1 cellular context compared by ENCODE assay signal in the genomic region with DNA sequence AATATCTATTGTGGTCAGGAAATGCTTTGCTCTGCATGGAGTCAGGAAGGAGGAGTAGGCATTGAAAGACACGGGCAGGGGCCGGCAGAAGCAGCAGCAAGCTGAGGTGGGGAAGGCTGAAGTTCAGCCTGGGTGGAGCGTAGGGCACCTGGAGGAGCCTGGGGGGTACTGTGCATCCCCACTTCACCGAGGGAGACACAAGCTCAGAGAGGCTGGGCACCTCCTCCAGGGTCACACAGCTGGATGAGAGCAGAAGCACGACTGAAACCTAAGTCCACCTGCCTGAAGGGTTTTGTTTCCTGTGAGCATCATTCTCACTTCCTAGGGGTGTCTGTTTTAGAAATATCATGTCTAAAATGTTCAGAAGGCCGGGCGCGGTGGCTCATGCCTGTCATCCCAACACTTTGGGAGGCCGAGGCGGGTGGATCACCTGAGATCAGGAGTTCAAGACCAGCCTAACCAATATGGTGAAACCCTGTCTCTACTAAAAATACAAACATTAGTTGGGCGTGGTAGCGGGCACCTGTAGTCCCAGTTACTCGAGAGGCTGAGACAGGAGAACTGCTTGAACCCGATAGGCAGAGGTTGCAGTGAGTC.
TF ChIP-seq lines count a peak whose summit lies in the region.

No MANE protein-coding gene starts in this region.

TF ChIP-seq in GM23338, 12 proteins besides CTCF, POLR2A, EP300 and RAD21 (continued from another document):
- TF ChIP-seq JUNB (IDR thresholded peaks at IDR 0.05; ENCODE audit: unreplicated experiment) (no peak), ZNF114 (CRISPR knock-in tag; IDR thresholded peaks at IDR 0.05) (no peak), ZNF331 (CRISPR knock-in tag; IDR thresholded peaks at IDR 0.05; ENCODE audit: low read depth) (no peak), POLR2AphosphoS5 (IDR thresholded peaks at IDR 0.05; ENCODE audit: low read depth) (no peak)
- TF ChIP-seq, protein P1, sequence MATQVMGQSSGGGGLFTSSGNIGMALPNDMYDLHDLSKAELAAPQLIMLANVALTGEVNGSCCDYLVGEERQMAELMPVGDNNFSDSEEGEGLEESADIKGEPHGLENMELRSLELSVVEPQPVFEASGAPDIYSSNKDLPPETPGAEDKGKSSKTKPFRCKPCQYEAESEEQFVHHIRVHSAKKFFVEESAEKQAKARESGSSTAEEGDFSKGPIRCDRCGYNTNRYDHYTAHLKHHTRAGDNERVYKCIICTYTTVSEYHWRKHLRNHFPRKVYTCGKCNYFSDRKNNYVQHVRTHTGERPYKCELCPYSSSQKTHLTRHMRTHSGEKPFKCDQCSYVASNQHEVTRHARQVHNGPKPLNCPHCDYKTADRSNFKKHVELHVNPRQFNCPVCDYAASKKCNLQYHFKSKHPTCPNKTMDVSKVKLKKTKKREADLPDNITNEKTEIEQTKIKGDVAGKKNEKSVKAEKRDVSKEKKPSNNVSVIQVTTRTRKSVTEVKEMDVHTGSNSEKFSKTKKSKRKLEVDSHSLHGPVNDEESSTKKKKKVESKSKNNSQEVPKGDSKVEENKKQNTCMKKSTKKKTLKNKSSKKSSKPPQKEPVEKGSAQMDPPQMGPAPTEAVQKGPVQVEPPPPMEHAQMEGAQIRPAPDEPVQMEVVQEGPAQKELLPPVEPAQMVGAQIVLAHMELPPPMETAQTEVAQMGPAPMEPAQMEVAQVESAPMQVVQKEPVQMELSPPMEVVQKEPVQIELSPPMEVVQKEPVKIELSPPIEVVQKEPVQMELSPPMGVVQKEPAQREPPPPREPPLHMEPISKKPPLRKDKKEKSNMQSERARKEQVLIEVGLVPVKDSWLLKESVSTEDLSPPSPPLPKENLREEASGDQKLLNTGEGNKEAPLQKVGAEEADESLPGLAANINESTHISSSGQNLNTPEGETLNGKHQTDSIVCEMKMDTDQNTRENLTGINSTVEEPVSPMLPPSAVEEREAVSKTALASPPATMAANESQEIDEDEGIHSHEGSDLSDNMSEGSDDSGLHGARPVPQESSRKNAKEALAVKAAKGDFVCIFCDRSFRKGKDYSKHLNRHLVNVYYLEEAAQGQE (IDR thresholded peaks at IDR 0.05; ENCODE audit: unreplicated experiment), result no peak
